ENCODE assay signal across 8 cellular contexts in genomic region chr10:33211123-33211878, GRCh38.
DNase-seq lines count a peak whose midpoint lies in the region; ATAC-seq and TF ChIP-seq lines count a peak whose summit lies in the region.

No MANE protein-coding gene starts in this region.

- peaks cover 8% of the 10 kb centered on the region for H3K4me1 Mint-ChIP-seq in nephron

- ATAC-seq in GM18498 (IDR thresholded peaks at IDR 0.05; ENCODE audit: unreplicated experiment) (no peak), HG02970 (IDR thresholded peaks at IDR 0.05; ENCODE audit: low FRiP score, unreplicated experiment) (no peak)

- peak; percentile 94 for DNase-seq in RPMI7951 (ENCODE audit: low read depth)
- peak in 4 of 10 donors; percentile 36 to 51 (median 44) for DNase-seq in dorsolateral prefrontal cortex
- DNase-seq in NK-92 treated with Interleukin-12 subunit alpha and Interleukin-12 subunit beta, amount 100 ng/mL, for 24 hours (lab: John Stamatoyannopoulos, UW), result no peak
- no peak for DNase-seq in NCI-H526 treated with DMSO at 0.1 percent for 48 hours (lab: John Stamatoyannopoulos, UW)

- H3K36me3 Mint-ChIP-seq in nephron (ENCODE audit: low read depth), result peaks cover 77% of the 10 kb centered on the region

- peaks cover 12% of the 10 kb centered on the region; the same call in 1 of the 2 replicates for H3K9me3 ChIP-seq in BLaER1

- TF ChIP-seq CTCF in dorsolateral prefrontal cortex (IDR thresholded peaks at IDR 0.05 in 54 of 56, conservative IDR thresholded peaks at IDR 0.05 in 2 of 56; ENCODE audit: low read depth in 1 of 56, partially characterized antibody in 56 of 56), result no peak
- TF ChIP-seq CTCF in nephron (IDR thresholded peaks at IDR 0.05; ENCODE audit: unreplicated experiment in 3 of 3), result no peak

- 0 out of 2 replicates have a peak, but pooled peaks cover 6% of the 10 kb centered on the region for H3K36me3 ChIP-seq in BLaER1

- peaks cover 34% of the 10 kb centered on the region for H3K4me1 ChIP-seq in BLaER1

- no peak overlapping the region for H3K4me3 Mint-ChIP-seq in nephron

- peak overlapping the region; percentile 86 to 96 (median 87) for H3K27ac Mint-ChIP-seq in nephron

- intact Hi-C loops in dorsolateral prefrontal cortex (cut with DNase I), result no loop called here

- H3K27me3 ChIP-seq in BLaER1 (no peaks in the 10 kb centered on the region), dorsolateral prefrontal cortex (no peaks in the 10 kb centered on the region)

- no peaks in the 10 kb centered on the region for H4K20me1 ChIP-seq in BLaER1

- peak overlapping the region; percentile 64 for H3K27ac ChIP-seq in BLaER1
- peak overlapping the region in 50 of 59 donors; percentile 7 to 87 (median 59) for H3K27ac ChIP-seq in dorsolateral prefrontal cortex

- no peak overlapping the region for H3K9ac ChIP-seq in BLaER1

- no peak overlapping the region for H3K4me3 ChIP-seq in BLaER1
- no peak overlapping the region for H3K4me3 ChIP-seq in dorsolateral prefrontal cortex

- no peaks in the 10 kb centered on the region for H3K27me3 Mint-ChIP-seq in nephron (ENCODE audit: low read depth)

- H3K9me3 Mint-ChIP-seq in nephron, result no peaks in the 10 kb centered on the region

- H3K4me2 ChIP-seq in BLaER1, result peak overlapping the region; percentile 64
